15 cellular contexts compared by ENCODE assay signal in the genomic region with DNA sequence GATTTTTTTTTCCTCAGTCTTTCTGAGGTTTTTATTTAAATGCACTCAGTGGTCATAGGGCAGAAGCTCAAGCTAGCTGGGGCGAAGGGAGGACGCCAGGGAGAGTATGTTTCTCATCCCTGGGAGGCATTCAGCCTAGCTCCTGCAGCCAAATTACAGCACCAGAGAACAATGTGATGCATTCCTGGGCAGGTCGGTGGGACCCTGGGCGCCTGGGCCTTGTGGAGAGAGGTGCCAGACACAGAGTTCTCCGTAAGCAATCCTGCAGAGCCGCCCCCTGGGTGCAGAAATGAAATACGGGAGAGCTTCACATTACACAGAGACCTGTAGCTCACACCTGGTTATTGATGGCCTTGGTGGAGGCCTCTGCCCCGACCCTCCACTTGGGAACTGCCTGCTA. TPM values are rescaled to one million over a fixed set of nuclear protein-coding genes. Genes with fewer than 3 reads are reported as not detected.
A peak's percentile ranks its signal among the peaks of the same experiment; 100 is the strongest.
DNase-seq lines count a peak whose midpoint lies in the region; ATAC-seq lines count a peak whose summit lies in the region.
"Had no signal": no experiment of that assay in that cellular context is flagged by ENCODE, and none has a peak within 500 bp of the region (broad histone marks: within the 10 kb centered on the region; RNA-seq: fewer than 3 reads in every experiment).

No MANE protein-coding gene starts in this region.

- no peak overlapping the region for H3K4me3 ChIP-seq in adipocyte (ENCODE audit: low read length)

- H3K27me3 Mint-ChIP-seq in activated CD4-positive, alpha-beta T cell treated with anti-CD3 and anti-CD28 coated beads for 36 hours = no peaks in the 10 kb centered on the region
- H3K27me3 Mint-ChIP-seq: memory B cell had no signal

- ATAC-seq in left ventricle myocardium superior (peak; percentile 88), sciatic nerve (peak; percentile 41)
- no peak for ATAC-seq in activated CD4-positive, alpha-beta T cell treated with anti-CD3 and anti-CD28 coated beads for 36 hours

- no peaks in the 10 kb centered on the region for H3K9me3 ChIP-seq in adipocyte (ENCODE audit: control insufficient read depth, low read length)

- POLR2A ChIA-PET in activated CD4-positive, alpha-beta T cell treated with anti-CD3 and anti-CD28 coated beads for 36 hours (lab: Charles Lee) = no interaction called here

- no peaks in the 10 kb centered on the region for H3K4me1 Mint-ChIP-seq in activated CD4-positive, alpha-beta T cell treated with anti-CD3 and anti-CD28 coated beads for 36 hours
- H3K4me1 Mint-ChIP-seq: memory B cell had no signal

- H3K36me3 ChIP-seq in adipocyte (ENCODE audit: control insufficient read depth, insufficient read depth, low read length, severe bottlenecking) = peaks cover 4% of the 10 kb centered on the region

- DNase-seq in GM04503 (ENCODE audit: low read depth) = peak; percentile 32
- DNase-seq in adipocyte (ENCODE audit: low read depth) = peak; percentile 55
- DNase-seq in left ventricle myocardium superior = peak; percentile 59
- no peak for DNase-seq in sciatic nerve (ENCODE audit: low spot score)
- DNase-seq in NCI-H1436 treated with DMSO at 0.1 percent for 48 hours (lab: John Stamatoyannopoulos, UW) = no peak
- DNase-seq in NCI-H2227 treated with DMSO at 0.1 percent for 48 hours (lab: John Stamatoyannopoulos, UW) = no peak
- DNase-seq in SKM-1 treated with dmso at 0.1 percent for 144 hours (lab: John Stamatoyannopoulos, UW; ENCODE audit: unreplicated experiment) = no peak
- DNase-seq in activated CD4-positive, alpha-beta T cell treated with anti-CD3 and anti-CD28 coated beads for 36 hours = no peak
- DNase-seq: caudate nucleus, DMS79 treated with DMSO at 0.1 percent for 48 hours, H7, head of caudate nucleus, OCI-M1 had no signal

- H3K4me3 Mint-ChIP-seq in activated CD4-positive, alpha-beta T cell treated with anti-CD3 and anti-CD28 coated beads for 36 hours = no peak overlapping the region
- H3K4me3 Mint-ChIP-seq: memory B cell had no signal

- no peak overlapping the region for H3K9ac ChIP-seq in adipocyte (ENCODE audit: low read length)

- CTCF ChIA-PET in activated CD4-positive, alpha-beta T cell treated with anti-CD3 and anti-CD28 coated beads for 36 hours (lab: Charles Lee) = no interaction called here

- no peaks in the 10 kb centered on the region for H3K9me3 Mint-ChIP-seq in activated CD4-positive, alpha-beta T cell treated with anti-CD3 and anti-CD28 coated beads for 36 hours (ENCODE audit: low read depth)
- H3K9me3 Mint-ChIP-seq: memory B cell had no signal

- peaks cover 22% of the 10 kb centered on the region for H3K4me1 ChIP-seq in adipocyte (ENCODE audit: control insufficient read depth, insufficient read depth, low read length)

- intact Hi-C loops in left ventricle myocardium superior (cut with micrococcal nuclease) = no loop called here
- intact Hi-C loops in sciatic nerve (cut with DNase I) = no loop called here
- intact Hi-C loops in activated CD4-positive, alpha-beta T cell treated with anti-CD3 and anti-CD28 coated beads for 36 hours (cut with DNase I, micrococcal nuclease) = no loop called here

- H3K27ac Mint-ChIP-seq in activated CD4-positive, alpha-beta T cell treated with anti-CD3 and anti-CD28 coated beads for 36 hours = no peak overlapping the region
- H3K27ac Mint-ChIP-seq: memory B cell had no signal

- H3K36me3 Mint-ChIP-seq in activated CD4-positive, alpha-beta T cell treated with anti-CD3 and anti-CD28 coated beads for 36 hours (ENCODE audit: low read depth) = peaks cover 3% of the 10 kb centered on the region

- no peaks in the 10 kb centered on the region for H3K27me3 ChIP-seq in adipocyte (replicated peaks; ENCODE audit: control insufficient read depth, insufficient read depth, low read length)

RNA-seq across cellular contexts. Expression of gene WNT2B, which starts 15.5 kb away (rescaled TPM):
- total RNA-seq in left ventricle myocardium superior (2.0 TPM), sciatic nerve (10.9 TPM)
- under 1 TPM; 0.11 to 0.12 TPM for total RNA-seq in activated CD4-positive, alpha-beta T cell treated with anti-CD3 and anti-CD28 coated beads for 36 hours
- total RNA-seq: T-helper 2 cell treated with Interferon-gamma antibody and Interleukin-4, amounts not matched to agents 100 ng/mL and 5 ng/mL, for 36 hours had no signal

Comparison
In these comparisons a context has a peak if more than half of its experiments do, and no peak if none do; other contexts are left out.
1. DNase-seq: peak in GM04503 (single experiment), adipocyte (single experiment) and left ventricle myocardium superior (single experiment); none in sciatic nerve (single experiment), NCI-H1436 treated with DMSO at 0.1 percent for 48 hours (single experiment), NCI-H2227 treated with DMSO at 0.1 percent for 48 hours (single experiment), SKM-1 treated with dmso at 0.1 percent for 144 hours (single experiment) and activated CD4-positive, alpha-beta T cell treated with anti-CD3 and anti-CD28 coated beads for 36 hours (single experiment).